ENCODE assay signal across 1 cellular context in genomic region chr22:36901411-36902142, GRCh38.
TF ChIP-seq lines count a peak whose summit lies in the region.

No MANE protein-coding gene starts in this region.

TF ChIP-seq in GM12878, 131 proteins besides CTCF, POLR2A, EP300 and RAD21 (continued from another document and continues in another):
- TF ChIP-seq POLR2AphosphoS5 (IDR thresholded peaks at IDR 0.05; ENCODE audit: low read length) (peak; percentile 69), NFIC (IDR thresholded peaks at IDR 0.05; ENCODE audit: low read depth, low read length) (peak; percentile 77; the same call in 1 of the 2 replicates), FOXM1 (IDR thresholded peaks at IDR 0.05; ENCODE audit: low read depth, low read length) (peak; percentile 70; the same call in 1 of the 2 replicates), POU2F2 (IDR thresholded peaks at IDR 0.05; ENCODE audit: borderline replicate concordance, low read depth, low read length) (peak; percentile 38; the same call in 1 of the 3 replicates), STAT3 (IDR thresholded peaks at IDR 0.05; ENCODE audit: low read depth, low read length) (peak; percentile 72; the same call in 1 of the 2 replicates), MYC (IDR thresholded peaks at IDR 0.05; ENCODE audit: insufficient read depth, insufficient read length, insufficient replicate concordance, low read length, severe bottlenecking) (no peak), CHD4 (IDR thresholded peaks at IDR 0.05) (no peak), CHD2 (IDR thresholded peaks at IDR 0.05; ENCODE audit: borderline replicate concordance, low read depth, low read length) (peak; percentile 6), ZBTB4 (CRISPR knock-in tag; IDR thresholded peaks at IDR 0.05) (0 out of 2 replicates have a peak, but pooled peaks have one; percentile 20), CEBPZ (IDR thresholded peaks at IDR 0.05; ENCODE audit: low read depth, low read length) (no peak), MTA3 (IDR thresholded peaks at IDR 0.05; ENCODE audit: borderline replicate concordance, low read length) (no peak; the same call in 1 of the 2 replicates), ATF7 (IDR thresholded peaks at IDR 0.05; ENCODE audit: low read depth) (peak; percentile 76), BHLHE40 (IDR thresholded peaks at IDR 0.05; ENCODE audit: borderline replicate concordance in 1 of 2, low read depth in 2 of 2, low read length in 1 of 2) (peak; percentile 59 to 65; a peak in 3 of 4 replicates), ESRRA (IDR thresholded peaks at IDR 0.05; ENCODE audit: low read length) (no peak), CUX1 (IDR thresholded peaks at IDR 0.05; ENCODE audit: insufficient replicate concordance, low read depth, low read length) (no peak), SP1 (IDR thresholded peaks at IDR 0.05; ENCODE audit: low read depth, low read length) (no peak), MLLT1 (IDR thresholded peaks at IDR 0.05) (peak; percentile 75; the same call in 1 of the 2 replicates), CBFB (IDR thresholded peaks at IDR 0.05; ENCODE audit: low read depth) (peak; percentile 81), HCFC1 (IDR thresholded peaks at IDR 0.05; ENCODE audit: low read length) (no peak), SUZ12 (IDR thresholded peaks at IDR 0.05; ENCODE audit: unreplicated experiment) (no peak), SUPT20H (IDR thresholded peaks at IDR 0.05; ENCODE audit: borderline replicate concordance, control insufficient read depth, low read depth, low read length) (no peak), JUNB (IDR thresholded peaks at IDR 0.05) (peak; percentile 23; the same call in 1 of the 2 replicates), RELB (IDR thresholded peaks at IDR 0.05; ENCODE audit: low read depth) (peak; percentile 97), IKZF2 (IDR thresholded peaks at IDR 0.05) (peak; percentile 85 to 93), NR2C2 (IDR thresholded peaks at IDR 0.05; ENCODE audit: borderline replicate concordance, control insufficient read depth, insufficient read length, low read depth) (no peak), RCOR1 (conservative IDR thresholded peaks at IDR 0.05; ENCODE audit: low read depth, low read length) (0 out of 2 replicates have a peak, but pooled peaks have one; percentile 84), USF2 (IDR thresholded peaks at IDR 0.05; ENCODE audit: borderline replicate concordance, low read depth, low read length) (peak; percentile 75), ZNF217 (IDR thresholded peaks at IDR 0.05) (no peak), SRF (IDR thresholded peaks at IDR 0.05; ENCODE audit: low read depth in 2 of 2, low read length in 2 of 2) (no peak), KLF5 (IDR thresholded peaks at IDR 0.05; ENCODE audit: partially characterized antibody) (peak; percentile 65), NR2F1 (conservative IDR thresholded peaks at IDR 0.05) (peak; percentile 69), SIX5 (IDR thresholded peaks at IDR 0.05; ENCODE audit: low read depth, low read length, severe bottlenecking) (no peak), KAT2A (conservative IDR thresholded peaks at IDR 0.05; ENCODE audit: control insufficient read depth, low read depth, low read length) (no peak), ZBED1 (IDR thresholded peaks at IDR 0.05; ENCODE audit: borderline replicate concordance) (0 out of 2 replicates have a peak, but pooled peaks have one; percentile 20), EZH2 (IDR thresholded peaks at IDR 0.05; ENCODE audit: borderline replicate concordance, control insufficient read depth, low read depth, low read length) (no peak), WRNIP1 (IDR thresholded peaks at IDR 0.05; ENCODE audit: borderline replicate concordance, low read depth, low read length) (0 out of 2 replicates have a peak, but pooled peaks have one; percentile 71), HSF1 (IDR thresholded peaks at IDR 0.05; ENCODE audit: low read depth, low read length) (no peak; the same call in 1 of the 2 replicates), ZBTB11 (CRISPR knock-in tag; IDR thresholded peaks at IDR 0.05) (no peak)
